ENCODE assay signal across 28 cellular contexts in the genomic region with DNA sequence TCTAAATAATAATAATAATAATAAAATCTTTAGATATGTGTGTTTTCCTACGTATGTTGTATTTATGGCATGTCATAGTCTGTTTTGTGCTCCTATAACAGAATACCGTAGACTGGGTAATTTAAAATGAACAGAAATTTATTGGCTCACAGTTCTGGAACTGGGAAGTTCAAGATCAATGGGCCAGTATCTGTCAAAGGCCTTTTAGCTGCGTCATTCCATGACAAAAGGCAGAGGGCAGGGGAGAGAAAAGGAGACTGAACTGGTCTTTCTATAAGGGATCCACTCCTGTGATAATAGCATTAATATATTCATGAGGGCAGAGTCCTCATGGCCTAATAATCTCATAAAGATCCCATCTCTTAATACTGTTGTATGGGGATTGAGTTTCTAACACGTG. TPM values are rescaled to one million over a fixed set of nuclear protein-coding genes. Genes with fewer than 3 reads are reported as not detected.
DNase-seq lines count a peak whose midpoint lies in the region; ATAC-seq, FAIRE-seq and TF ChIP-seq lines count a peak whose summit lies in the region.
"Had no signal": no experiment of that assay in that cellular context is flagged by ENCODE, and none has a peak within 500 bp of the region (broad histone marks: within the 10 kb centered on the region; RNA-seq: fewer than 3 reads in every experiment).

No MANE protein-coding gene starts in this region.

- CTCF ChIA-PET in PC-3 (lab: Charles Lee) (no interaction called here), H1 (lab: Charles Lee; ENCODE audit: partially characterized antibody) (interaction anchor here (0.8 to 2.2 kb wide), 8 partner anchors 8 to 526 kb away, joined by 3 to 14 read pairs (median 3); no protein-coding TSS in a partner anchor)

- H3K4me2 ChIP-seq in PC-3 (ENCODE audit: low read length): no peak overlapping the region
- H3K4me2 ChIP-seq in H1 (ENCODE audit: insufficient read depth in 1 of 2, low read depth in 2 of 2, low read length in 2 of 2): no peak overlapping the region
- H3K4me2 ChIP-seq: A549; BLaER1 treated with 17β-estradiol and CSF1 and Interleukin-3, amounts not matched to agents 10 nM and 100 nM had no signal

- no peak overlapping the region for H4K5ac ChIP-seq in H1 (ENCODE audit: insufficient read length, low read depth, low read length)

- H4K91ac ChIP-seq in H1 (replicated peaks; ENCODE audit: insufficient read length, low read length): no peak overlapping the region

- H3K56ac ChIP-seq in H1 (replicated peaks; ENCODE audit: insufficient read length, low read depth, low read length): no peak overlapping the region

- H2BK5ac ChIP-seq in H1 (ENCODE audit: low read depth, low read length): no peak overlapping the region

- no peak overlapping the region for H2BK20ac ChIP-seq in H1 (ENCODE audit: low read length)

- 69% methylated on average over 4 of the region's 4 CpGs; no CpG with 5 or more reads in 1 of the 2 experiments for WGBS in H1 (ENCODE audit: extremely low coverage in 1 of 2, insufficient coverage in 1 of 2, insufficient read length in 1 of 2, insufficient replicate concordance in 2 of 2, low coverage in 1 of 2, low lambda C conversion rate in 2 of 2, missing lambda C conversion rate in 1 of 2), 2 experiments

- no peak overlapping the region for H4K8ac ChIP-seq in H1 (ENCODE audit: extremely low read depth, insufficient read depth, low read length)

- no TSS peak for BruUV-seq in PC-3 (replicated peaks; lab: Mats Ljungman, UMichigan)

- TF ChIP-seq EP300 in H1 (IDR thresholded peaks at IDR 0.05; ENCODE audit: borderline replicate concordance in 1 of 2, low read depth in 2 of 2, low read length in 2 of 2): no peak

- no peak overlapping the region for H3K4me3 ChIP-seq in PC-3 (ENCODE audit: low read length)
- H3K4me3 ChIP-seq in H1 (ENCODE audit: extremely low read depth in 1 of 4, insufficient read depth in 2 of 4, low read depth in 3 of 4, low read length in 4 of 4): no peak overlapping the region
- H3K4me3 ChIP-seq: A549; BLaER1 treated with 17β-estradiol and CSF1 and Interleukin-3, amounts not matched to agents 10 nM and 100 nM; GM12878; GM23248; HAP-1 had no signal

- no peak for FAIRE-seq in H1 (lab: Jason Lieb, UNC)
- FAIRE-seq: A549, D721Med, GM12878, GM19239, H54 had no signal

- TF ChIP-seq RAD21 in H1 (IDR thresholded peaks at IDR 0.05 in 1 of 2, conservative IDR thresholded peaks at IDR 0.05 in 1 of 2; ENCODE audit: low read depth in 2 of 2, low read length in 2 of 2): no peak

- 0 out of 2 replicates have a peak, but pooled peaks cover 1% of the 10 kb centered on the region for H3K4me1 ChIP-seq in PC-3 (ENCODE audit: insufficient read depth, low read length)
- peaks cover 0 to 5% (median 4%) of the 10 kb centered on the region in 4 experiments; a peak in 3 of 7 replicates for H3K4me1 ChIP-seq in H1 (replicated peaks in 1 of 4; ENCODE audit: control insufficient read depth in 3 of 4, insufficient read depth in 4 of 4, low read length in 3 of 4)
- H3K4me1 ChIP-seq: A549; BE2C; BLaER1 treated with 17β-estradiol and CSF1 and Interleukin-3, amounts not matched to agents 10 nM and 100 nM; HAP-1 had no signal

- H3K36me3 Mint-ChIP-seq in activated naive CD8-positive, alpha-beta T cell treated with anti-CD3 and anti-CD28 coated beads, Interleukin-2, amount 50 U/mL, for 24 hours (ENCODE audit: low read depth): no peaks in the 10 kb centered on the region
- H3K36me3 Mint-ChIP-seq: CD14-positive monocyte had no signal

- TF ChIP-seq POLR2A in H1 (IDR thresholded peaks at IDR 0.05; ENCODE audit: control extremely low read depth in 1 of 2, low read depth in 2 of 2, low read length in 2 of 2): no peak

- no peak overlapping the region for H3K14ac ChIP-seq in H1 (ENCODE audit: insufficient read length)

- H2AK5ac ChIP-seq in H1 (ENCODE audit: low read depth, low read length): no peak overlapping the region

- no peak overlapping the region for H3K18ac ChIP-seq in H1 (ENCODE audit: extremely low read depth, low read length)

- H2BK120ac ChIP-seq in H1 (replicated peaks; ENCODE audit: low read depth, low read length): no peak overlapping the region

- H3K9me3 ChIP-seq in PC-3 (ENCODE audit: low read length): no peaks in the 10 kb centered on the region
- H3K9me3 ChIP-seq in H1 (ENCODE audit: insufficient read depth in 2 of 2, low read depth in 1 of 2, low read length in 1 of 2): 0 out of 4 replicates have a peak, but pooled peaks cover 3 to 5% of the 10 kb centered on the region in 2 experiments
- H3K9me3 ChIP-seq: BE2C had no signal

- H3K27me3 Mint-ChIP-seq in activated naive CD8-positive, alpha-beta T cell treated with anti-CD3 and anti-CD28 coated beads, Interleukin-2, amount 50 U/mL, for 24 hours: peaks cover 7% of the 10 kb centered on the region

- H3K23ac ChIP-seq in H1 (ENCODE audit: insufficient read length): no peak overlapping the region

- H3K27ac Mint-ChIP-seq in activated naive CD8-positive, alpha-beta T cell treated with anti-CD3 and anti-CD28 coated beads, Interleukin-2, amount 50 U/mL, for 24 hours: no peak overlapping the region
- H3K27ac Mint-ChIP-seq: CD14-positive monocyte; CD4-positive, alpha-beta T cell; CD8-positive, alpha-beta memory T cell; HFFc6 had no signal

- no peak overlapping the region for H3K4me3 Mint-ChIP-seq in activated naive CD8-positive, alpha-beta T cell treated with anti-CD3 and anti-CD28 coated beads, Interleukin-2, amount 50 U/mL, for 24 hours
- H3K4me3 Mint-ChIP-seq: CD14-positive monocyte; CD4-positive, alpha-beta T cell; CD8-positive, alpha-beta memory T cell; HFFc6 had no signal

- peaks cover under 1% of the 10 kb centered on the region for H3K9me3 Mint-ChIP-seq in activated naive CD8-positive, alpha-beta T cell treated with anti-CD3 and anti-CD28 coated beads, Interleukin-2, amount 50 U/mL, for 24 hours
- H3K9me3 Mint-ChIP-seq: CD8-positive, alpha-beta memory T cell had no signal

- H3K23me2 ChIP-seq in H1 (ENCODE audit: low read depth, low read length): no peaks in the 10 kb centered on the region

- H3F3A ChIP-seq in PC-3 (ENCODE audit: low read length, unreplicated experiment): no peaks in the 10 kb centered on the region

- no peak for ATAC-seq in PC-3
- ATAC-seq in activated naive CD8-positive, alpha-beta T cell treated with anti-CD3 and anti-CD28 coated beads, Interleukin-2, amount 50 U/mL, for 24 hours: no peak
- ATAC-seq: A549, GM12878 had no signal

- H2BK15ac ChIP-seq in H1 (ENCODE audit: low read length): no peak overlapping the region

- POLR2A ChIA-PET in PC-3 (lab: Charles Lee; ENCODE audit: unreplicated experiment) (no interaction called here), H1 (lab: Charles Lee; ENCODE audit: partially characterized antibody) (interaction anchor here (1.0 to 2.2 kb wide), 3 partner anchors 8 to 17 kb away, joined by 3 to 8 read pairs (median 4); a partner anchor contains a TSS)

- H2BK12ac ChIP-seq in H1 (ENCODE audit: low read depth, low read length): no peak overlapping the region

- H3K27me3 ChIP-seq in PC-3 (ENCODE audit: low read length) (no peaks in the 10 kb centered on the region), H1 (replicated peaks in 1 of 4; ENCODE audit: control insufficient read depth in 3 of 4, extremely low read depth in 1 of 4, insufficient read depth in 3 of 4, low read length in 3 of 4) (no peaks in the 10 kb centered on the region)
- H3K27me3 ChIP-seq: BE2C; BLaER1 treated with 17β-estradiol and CSF1 and Interleukin-3, amounts not matched to agents 10 nM and 100 nM had no signal

- H4K20me1 ChIP-seq in PC-3 (ENCODE audit: low read length) (no peaks in the 10 kb centered on the region), H1 (replicated peaks in 1 of 2; ENCODE audit: control insufficient read depth in 1 of 2, insufficient read depth in 2 of 2, low read length in 2 of 2) (no peaks in the 10 kb centered on the region)
- H4K20me1 ChIP-seq: BLaER1 treated with 17β-estradiol and CSF1 and Interleukin-3, amounts not matched to agents 10 nM and 100 nM had no signal

- peaks cover 5% of the 10 kb centered on the region for H3K4me1 Mint-ChIP-seq in activated naive CD8-positive, alpha-beta T cell treated with anti-CD3 and anti-CD28 coated beads, Interleukin-2, amount 50 U/mL, for 24 hours
- H3K4me1 Mint-ChIP-seq: CD8-positive, alpha-beta memory T cell had no signal

- no peak overlapping the region for H3K27ac ChIP-seq in PC-3 (ENCODE audit: low read length)
- no peak overlapping the region for H3K27ac ChIP-seq in H1 (ENCODE audit: low read depth, low read length)
- H3K27ac ChIP-seq: A549; BLaER1 treated with 17β-estradiol and CSF1 and Interleukin-3, amounts not matched to agents 10 nM and 100 nM; GM23248 had no signal

- H2AFZ ChIP-seq in PC-3 (ENCODE audit: low read length) (0 out of 2 replicates have a peak overlapping the region, but pooled peaks have one; percentile 6), H1 (ENCODE audit: low read length) (no peak overlapping the region)
- H2AFZ ChIP-seq: GM23248 had no signal

- TF ChIP-seq CTCF in PC-3 (conservative IDR thresholded peaks at IDR 0.05; ENCODE audit: low read depth, low read length) (no peak), H1 (IDR thresholded peaks at IDR 0.05; ENCODE audit: control extremely low read depth in 1 of 3, insufficient read depth in 1 of 3, low read depth in 1 of 3, low read length in 3 of 3) (no peak)

- H3K79me2 ChIP-seq in PC-3 (ENCODE audit: low read length) (no peaks in the 10 kb centered on the region), H1 (ENCODE audit: control insufficient read depth in 1 of 2, insufficient read depth in 2 of 2, low read length in 2 of 2) (no peaks in the 10 kb centered on the region)

- no peaks in the 10 kb centered on the region for H3K9me2 ChIP-seq in PC-3 (replicated peaks; ENCODE audit: low read length)

- H3K9ac ChIP-seq in PC-3 (ENCODE audit: low read length) (no peak overlapping the region), H1 (replicated peaks in 1 of 4; ENCODE audit: extremely low read depth in 1 of 4, low read depth in 3 of 4, low read length in 3 of 4) (no peak overlapping the region)
- H3K9ac ChIP-seq: BLaER1 treated with 17β-estradiol and CSF1 and Interleukin-3, amounts not matched to agents 10 nM and 100 nM; GM23248 had no signal

- intact Hi-C loops in PC-3 (cut with micrococcal nuclease): no loop called here

- no peak overlapping the region for H3K4ac ChIP-seq in H1 (replicated peaks; ENCODE audit: insufficient read length, low read depth, low read length)

- H3K36me3 ChIP-seq in PC-3 (ENCODE audit: low read depth, low read length) (no peaks in the 10 kb centered on the region), H1 (ENCODE audit: control insufficient read depth in 2 of 4, insufficient read depth in 4 of 4, low read length in 3 of 4) (no peaks in the 10 kb centered on the region)
- H3K36me3 ChIP-seq: BE2C; BLaER1 treated with 17β-estradiol and CSF1 and Interleukin-3, amounts not matched to agents 10 nM and 100 nM; HAP-1 had no signal

- H3K79me1 ChIP-seq in H1 (ENCODE audit: low read depth, low read length): no peaks in the 10 kb centered on the region

- peak; percentile 51 to 85 for DNase-seq in NCI-H524 (lab: John Stamatoyannopoulos, UW)
- DNase-seq in NCI-H82 treated with DMSO at 0.1 percent for 48 hours (lab: John Stamatoyannopoulos, UW; ENCODE audit: unreplicated experiment): peak; percentile 25
- DNase-seq in PC-3: no peak
- DNase-seq in H1 (ENCODE audit: low read depth in 1 of 2, low spot score in 2 of 2): no peak
- no peak for DNase-seq in NCI-H2107 treated with DMSO at 0.1 percent for 48 hours (lab: John Stamatoyannopoulos, UW; ENCODE audit: unreplicated experiment)
- no peak for DNase-seq in activated naive CD8-positive, alpha-beta T cell treated with anti-CD3 and anti-CD28 coated beads, Interleukin-2, amount 50 U/mL, for 24 hours
- no peak for DNase-seq in HT-29 (ENCODE audit: low spot score)
- no peak for DNase-seq in NCI-H2227 treated with DMSO at 0.1 percent for 48 hours (lab: John Stamatoyannopoulos, UW)
- DNase-seq: 8988T; ACHN; AML-193; BE2C; CD4-positive, alpha-beta T cell; CD8-positive, alpha-beta memory T cell; DMS 273 treated with DMSO at 0.1 percent for 48 hours; DMS79; EL; GDM1; GM23248; HFFc6 had no signal

RNA-seq across cellular contexts. Expression of a gene that starts 7.2 kb away (rescaled TPM):
- total RNA-seq in PC-3 (2014; rRNA removed): 36.8 and 38.7 TPM in 2 replicates
- 29.0 and 29.5 TPM in 2 replicates for total RNA-seq in H1 (2021; fragmentation: NEBNext Ultra II Directional; extraction: Animal tissue kit (Norgen Biotek cat#: 25700))
- polyA plus RNA-seq in H1 (2011; rRNA removed): 5.4 and 9.0 TPM in 2 replicates
- polyA plus RNA-seq in H1 (2011; cell fraction: cytosol; rRNA removed): 8.6 TPM
- polyA plus RNA-seq in H1 (2011; cell fraction: nucleus; rRNA removed): 6.0 TPM
- 4.9 to 8.5 TPM (median 6.0 TPM) in 4 replicates for polyA plus RNA-seq in H1 (2012, experiment 1 of 2)
- polyA plus RNA-seq in H1 (2012, experiment 2 of 2): 1.3 TPM
- polyA plus RNA-seq in H1 (2013, experiment 1 of 2): 8.6 TPM
- polyA plus RNA-seq in H1 (2013, experiment 2 of 2): 9.3 TPM
- polyA minus RNA-seq in H1 (2011; rRNA and poly(A)+ RNA removed): 58.2 and 79.7 TPM in 2 replicates
- polyA minus RNA-seq in H1 (2011; cell fraction: cytosol; rRNA and poly(A)+ RNA removed): 34.0 TPM
- 20.4 TPM for polyA minus RNA-seq in H1 (2011; cell fraction: nucleus; rRNA and poly(A)+ RNA removed)
- 15.8 and 15.9 TPM in 2 replicates for total RNA-seq in HT-29 (2014; rRNA removed; shearing (Covaris generic))

RNA-seq across cellular contexts. Expression of a gene that starts 39.9 kb away (rescaled TPM):
- total RNA-seq in PC-3 (2014; rRNA removed): 41.6 and 50.1 TPM in 2 replicates
- total RNA-seq in H1 (2021; fragmentation: NEBNext Ultra II Directional; extraction: Animal tissue kit (Norgen Biotek cat#: 25700)): 23.8 and 27.4 TPM in 2 replicates
- polyA plus RNA-seq in H1 (2011; rRNA removed): 4.8 and 8.1 TPM in 2 replicates
- polyA plus RNA-seq in H1 (2011; cell fraction: cytosol; rRNA removed): 11.4 TPM
- 1.7 TPM for polyA plus RNA-seq in H1 (2011; cell fraction: nucleus; rRNA removed)
- 12.2 to 24.4 TPM (median 15.1 TPM) in 4 replicates for polyA plus RNA-seq in H1 (2012, experiment 1 of 2)
- 3.8 TPM for polyA plus RNA-seq in H1 (2012, experiment 2 of 2)
- polyA plus RNA-seq in H1 (2013, experiment 1 of 2): 15.4 TPM
- 15.3 TPM for polyA plus RNA-seq in H1 (2013, experiment 2 of 2)
- polyA minus RNA-seq in H1 (2011; rRNA and poly(A)+ RNA removed): 6.2 and 8.7 TPM in 2 replicates
- polyA minus RNA-seq in H1 (2011; cell fraction: cytosol; rRNA and poly(A)+ RNA removed): 7.8 TPM
- polyA minus RNA-seq in H1 (2011; cell fraction: nucleus; rRNA and poly(A)+ RNA removed): 4.8 TPM
- 10.7 and 16.6 TPM in 2 replicates for total RNA-seq in HT-29 (2014; rRNA removed; shearing (Covaris generic))

Comparison
In these comparisons a context has a peak if more than half of its experiments do, and no peak if none do; other contexts are left out.
1. DNase-seq: peak in NCI-H524 (2 of 2) and NCI-H82 treated with DMSO at 0.1 percent for 48 hours (single experiment); none in PC-3 (single experiment), H1 (0 of 2), NCI-H2107 treated with DMSO at 0.1 percent for 48 hours (single experiment), activated naive CD8-positive, alpha-beta T cell treated with anti-CD3 and anti-CD28 coated beads, Interleukin-2, amount 50 U/mL, for 24 hours (single experiment), HT-29 (single experiment) and NCI-H2227 treated with DMSO at 0.1 percent for 48 hours (single experiment).